Comparison of ENCODE assay signal across 17 cellular contexts in the genomic region with DNA sequence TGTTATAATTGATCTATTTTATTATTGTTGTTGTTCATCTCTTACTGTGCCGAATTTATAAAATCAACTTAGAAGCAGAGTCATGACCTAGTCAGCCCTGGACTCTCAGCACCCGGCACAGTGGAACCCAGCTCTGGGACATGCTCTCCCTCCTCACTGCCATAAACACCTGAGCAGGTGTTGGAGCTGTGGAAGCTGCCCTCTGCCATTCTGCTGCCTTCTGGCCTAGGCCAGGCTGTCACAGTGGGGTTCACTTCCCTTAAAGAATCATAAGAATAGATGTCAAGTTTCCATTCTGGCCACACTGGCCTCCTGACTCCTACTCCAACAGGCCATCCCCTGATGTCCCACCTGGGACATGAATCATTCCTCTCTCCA.
"Had no signal": no experiment of that assay in that cellular context is flagged by ENCODE, and none has a peak within 500 bp of the region (broad histone marks: within the 10 kb centered on the region; RNA-seq: fewer than 3 reads in every experiment).

No MANE protein-coding gene starts in this region.

- H3K4me3 Mint-ChIP-seq: activated CD4-positive, alpha-beta memory T cell treated with anti-CD3 and anti-CD28 coated beads, Interleukin-2, amount 10 ng/mL, durations not matched to agents 7 days and 5 days; activated naive CD4-positive, alpha-beta T cell treated with anti-CD3 and anti-CD28 coated beads, Interleukin-2, amount 10 ng/mL, durations not matched to agents 7 days and 5 days; activated T-cell treated with anti-CD3 and anti-CD28 coated beads, Interleukin-2, amount 50 U/mL, for 72 hours; nephron progenitor cell had no signal

- ATAC-seq: activated T-cell treated with anti-CD3 and anti-CD28 coated beads, Interleukin-2, amount 50 U/mL, for 72 hours; foreskin keratinocyte; left lobe of liver; lower lobe of right lung; stimulated activated naive CD8-positive, alpha-beta T cell treated with anti-CD3 and anti-CD28 coated beads, Interleukin-15, Interleukin-2, amounts not matched to agents 100 U/mL and 50 U/mL, for 24 hours had no signal

- H3K27ac ChIP-seq: cardiac muscle cell, lower lobe of right lung had no signal

- H3K4me3 ChIP-seq: cardiac muscle cell, lower lobe of right lung had no signal

- H3K36me3 ChIP-seq: cardiac muscle cell, lower lobe of right lung had no signal

- H3K36me3 Mint-ChIP-seq: activated naive CD4-positive, alpha-beta T cell treated with anti-CD3 and anti-CD28 coated beads, Interleukin-2, amount 10 ng/mL, durations not matched to agents 7 days and 5 days had no signal

- DNase-seq: activated CD4-positive, alpha-beta memory T cell treated with anti-CD3 and anti-CD28 coated beads, Interleukin-2, amount 10 ng/mL, durations not matched to agents 7 days and 5 days; activated CD4-positive, alpha-beta T cell treated with anti-CD3 and anti-CD28 coated beads for 48 hours; activated effector memory CD4-positive, alpha-beta T cell treated with Interleukin-2 at 50 U/mL for 16 hours; activated naive CD4-positive, alpha-beta T cell treated with anti-CD3 and anti-CD28 coated beads, Interleukin-2, amount 10 ng/mL, durations not matched to agents 7 days and 5 days; activated T-cell treated with anti-CD3 and anti-CD28 coated beads, Interleukin-2, amount 50 U/mL, for 72 hours; amygdala; dermis blood vessel endothelial cell; effector CD8-positive, alpha-beta T cell; foreskin keratinocyte; kidney; lower lobe of right lung; nephron progenitor cell; nucleus accumbens; stimulated activated CD4-positive, alpha-beta T cell treated with anti-CD3 and anti-CD28 coated beads, Interleukin-4, amount 100 ng/mL, for 1 hour; stimulated activated naive CD8-positive, alpha-beta T cell treated with anti-CD3 and anti-CD28 coated beads, Interleukin-15, Interleukin-2, amounts not matched to agents 100 U/mL and 50 U/mL, for 24 hours had no signal

- H3K9me3 ChIP-seq: lower lobe of right lung had no signal

- H3K27me3 Mint-ChIP-seq: activated CD4-positive, alpha-beta memory T cell treated with anti-CD3 and anti-CD28 coated beads, Interleukin-2, amount 10 ng/mL, durations not matched to agents 7 days and 5 days had no signal

- H3K27me3 ChIP-seq: cardiac muscle cell, foreskin keratinocyte had no signal

- H3K27ac Mint-ChIP-seq: activated CD4-positive, alpha-beta memory T cell treated with anti-CD3 and anti-CD28 coated beads, Interleukin-2, amount 10 ng/mL, durations not matched to agents 7 days and 5 days; activated naive CD4-positive, alpha-beta T cell treated with anti-CD3 and anti-CD28 coated beads, Interleukin-2, amount 10 ng/mL, durations not matched to agents 7 days and 5 days; activated T-cell treated with anti-CD3 and anti-CD28 coated beads, Interleukin-2, amount 50 U/mL, for 72 hours; nephron progenitor cell had no signal

- H3K9me3 Mint-ChIP-seq: activated CD4-positive, alpha-beta memory T cell treated with anti-CD3 and anti-CD28 coated beads, Interleukin-2, amount 10 ng/mL, durations not matched to agents 7 days and 5 days; activated naive CD4-positive, alpha-beta T cell treated with anti-CD3 and anti-CD28 coated beads, Interleukin-2, amount 10 ng/mL, durations not matched to agents 7 days and 5 days; activated T-cell treated with anti-CD3 and anti-CD28 coated beads, Interleukin-2, amount 50 U/mL, for 72 hours; nephron progenitor cell had no signal
